ENCODE assay signal across 14 cellular contexts in genomic region chr16:82660966-82661365, GRCh38. TPM values are rescaled to one million over a fixed set of nuclear protein-coding genes. Genes with fewer than 3 reads are reported as not detected.
"Had no signal": no experiment of that assay in that cellular context is flagged by ENCODE, and none has a peak within 500 bp of the region (broad histone marks: within the 10 kb centered on the region; RNA-seq: fewer than 3 reads in every experiment).

No MANE protein-coding gene starts in this region.

- ATAC-seq: natural killer cell treated with Interleukin-12 subunit alpha and Interleukin-12 subunit beta and Interleukin-15 and Interleukin-18, amount 100 ng/mL, for 72 hours had no signal

- H3K4me3 ChIP-seq: right atrium auricular region, stomach had no signal

- H3K27ac ChIP-seq: right atrium auricular region, stomach had no signal

- H3K9me3 ChIP-seq: right atrium auricular region, stomach had no signal

- H3K36me3 ChIP-seq: right atrium auricular region, stomach had no signal

- DNase-seq: activated CD4-positive, alpha-beta T cell treated with anti-CD3 and anti-CD28 coated beads, Interleukin-2, amount 10 ng/mL, durations not matched to agents 24 days and 14 days; activated CD4-positive, CD25-positive, alpha-beta regulatory T cell; activated naive CD4-positive, alpha-beta T cell; amniotic stem cell; mesendoderm; nucleus accumbens; small intestine; stomach; trophoblast cell had no signal

- H3K4me1 ChIP-seq: stomach had no signal

- H3K27me3 ChIP-seq: right atrium auricular region had no signal

RNA-seq across cellular contexts. Expression of gene CDH13, which starts 34.2 kb away (rescaled TPM):
- total RNA-seq: activated CD4-positive, alpha-beta T cell treated with anti-CD3 and anti-CD28 coated beads, Interleukin-2, amount 10 ng/mL, durations not matched to agents 24 days and 14 days; activated CD8-positive, alpha-beta T cell treated with anti-CD3 and anti-CD28 coated beads for 36 hours; activated naive CD8-positive, alpha-beta T cell treated with anti-CD3 and anti-CD28 coated beads for 36 hours; activated T-helper 17 cell treated with anti-CD3 and anti-CD28 coated beads, Interleukin-2, amount 50 U/mL, for 72 hours; natural killer cell treated with Interleukin-12 subunit alpha and Interleukin-12 subunit beta and Interleukin-15 and Interleukin-18, amount 100 ng/mL, for 72 hours had no signal
